In the genomic region with DNA sequence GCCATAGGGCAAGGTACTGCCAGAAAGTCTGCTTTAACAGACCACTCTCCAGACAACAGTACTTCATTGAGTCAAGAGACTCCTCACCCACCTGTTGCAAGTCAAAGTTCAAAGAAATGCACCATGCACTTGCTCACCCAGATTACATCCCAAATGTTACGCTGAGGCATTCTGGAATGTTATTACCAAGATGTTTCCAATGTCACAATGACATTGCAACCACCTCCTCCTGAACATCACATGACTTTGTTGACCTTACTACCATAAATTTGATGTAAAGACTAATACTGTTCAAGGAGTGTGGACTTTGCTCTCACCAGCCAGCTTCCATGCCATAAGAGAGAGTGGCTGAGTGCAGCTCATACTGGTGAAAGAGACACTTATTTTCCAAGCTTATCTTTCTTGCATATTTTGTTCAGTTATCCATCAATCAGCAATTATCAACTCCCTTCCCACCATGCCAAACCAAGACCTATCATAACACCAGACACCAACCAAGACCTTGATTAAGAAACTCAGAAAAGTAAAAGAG, we compare ENCODE assay signal across 33 cellular contexts. TPM values are rescaled to one million over a fixed set of nuclear protein-coding genes. Genes with fewer than 3 reads are reported as not detected.
DNase-seq lines count a peak whose midpoint lies in the region; ATAC-seq, FAIRE-seq and TF ChIP-seq lines count a peak whose summit lies in the region.
"Had no signal": no experiment of that assay in that cellular context is flagged by ENCODE, and none has a peak within 500 bp of the region (broad histone marks: within the 10 kb centered on the region; RNA-seq: fewer than 3 reads in every experiment).

No MANE protein-coding gene starts in this region.

- peaks cover 0 to 2% of the 10 kb centered on the region in 2 experiments; a peak in 1 of 5 replicates for H3K36me3 ChIP-seq in HepG2 (replicated peaks in 1 of 2; ENCODE audit: control insufficient read depth in 1 of 2, insufficient read depth in 2 of 2, low read length in 2 of 2)
- H3K36me3 ChIP-seq in right lobe of liver, result peaks cover 0 to 1% (median 0%) of the 10 kb centered on the region in 4 donors
- H3K36me3 ChIP-seq in mucosa of descending colon (ENCODE audit: low read depth), result no peaks in the 10 kb centered on the region
- H3K36me3 ChIP-seq in PC-3 (ENCODE audit: low read depth, low read length), result no peaks in the 10 kb centered on the region
- H3K36me3 ChIP-seq: ascending aorta, neutrophil had no signal

- H3K9me3 ChIP-seq in HepG2 (ENCODE audit: low read length) (no peaks in the 10 kb centered on the region), right lobe of liver (no peaks in the 10 kb centered on the region), mucosa of descending colon (no peaks in the 10 kb centered on the region), PC-3 (ENCODE audit: low read length) (no peaks in the 10 kb centered on the region)
- H3K9me3 ChIP-seq: ascending aorta, neutrophil, upper lobe of left lung had no signal

- 0 out of 4 replicates have a peak, but pooled peaks of 1 of the 2 experiments have one; percentile 22 for TF ChIP-seq POLR2A in HepG2 (IDR thresholded peaks at IDR 0.05; ENCODE audit: insufficient read depth in 1 of 2, low read depth in 2 of 2, low read length in 2 of 2)
- TF ChIP-seq POLR2A in right lobe of liver (IDR thresholded peaks at IDR 0.05), result no peak

- H3K9me3 Mint-ChIP-seq in WTC11, result no peaks in the 10 kb centered on the region
- H3K9me3 Mint-ChIP-seq in Calu3 (ENCODE audit: low read depth, unreplicated experiment), result no peaks in the 10 kb centered on the region
- H3K9me3 Mint-ChIP-seq: activated naive CD4-positive, alpha-beta T cell treated with anti-CD3 and anti-CD28 coated beads, Interleukin-2, amount 50 U/mL, for 72 hours; CD4-positive, alpha-beta T cell; H9; IgD-negative memory B cell; T-helper 2 cell treated with Interferon-gamma antibody and Interleukin-4, amounts not matched to agents 5 μg/mL and 100 μg/mL, for 36 hours had no signal

- TF ChIP-seq EP300 in HepG2 (IDR thresholded peaks at IDR 0.05; ENCODE audit: low read depth in 2 of 2, low read length in 2 of 2), result peak; percentile 82 to 93
- TF ChIP-seq EP300 in HepG2 (CRISPR knock-in tag; IDR thresholded peaks at IDR 0.05; ENCODE audit: borderline replicate concordance), result peak; percentile 98

- H3K4me1 ChIP-seq in HepG2 (ENCODE audit: insufficient read depth, low read length), result peaks cover 66% of the 10 kb centered on the region
- H3K4me1 ChIP-seq in right lobe of liver, result peaks cover 0 to 22% (median 11%) of the 10 kb centered on the region in 4 donors
- H3K4me1 ChIP-seq in mucosa of descending colon (ENCODE audit: low read depth), result peaks cover 22% of the 10 kb centered on the region
- H3K4me1 ChIP-seq in PC-3 (ENCODE audit: insufficient read depth, low read length), result peaks cover 17% of the 10 kb centered on the region

- DNase-seq in HepG2 (ENCODE audit: low spot score) (peak; percentile 99), right lobe of liver (no peak), WTC11 (ENCODE audit: low spot score) (no peak), mucosa of descending colon (peak in 1 of 3 donors; percentile 54), Calu3 (no peak), iPS-NIHi7 (ENCODE audit: extremely low spot score) (no peak), PC-3 (no peak)
- DNase-seq: activated CD4-positive, alpha-beta T cell treated with anti-CD3 and anti-CD28 coated beads for 48 hours; activated CD8-positive, alpha-beta memory T cell treated with anti-CD3 and anti-CD28 coated beads for 24 hours; activated T-cell treated with anti-CD3 and anti-CD28 coated beads for 4 hours; AML-193; CD4-positive, alpha-beta T cell; effector memory CD4-positive, alpha-beta T cell; H9; islet precursor cell; left ventricle myocardium superior; NCI-H1048; NCI-H1694; SHP77 treated with DMSO at 0.1 percent for 48 hours; stimulated activated CD4-positive, alpha-beta T cell treated with anti-CD3 and anti-CD28 coated beads, Interleukin-4, amount 100 ng/mL, for 24 hours; upper lobe of left lung had no signal

- H3K27me3 ChIP-seq in HepG2 (ENCODE audit: control insufficient read depth in 1 of 2, insufficient read depth in 2 of 2, low read length in 2 of 2), result no peaks in the 10 kb centered on the region; a peak in 1 of 5 replicates
- H3K27me3 ChIP-seq in right lobe of liver, result no peaks in the 10 kb centered on the region
- no peaks in the 10 kb centered on the region for H3K27me3 ChIP-seq in PC-3 (ENCODE audit: low read length)
- H3K27me3 ChIP-seq: ascending aorta, neutrophil, upper lobe of left lung had no signal

- ATAC-seq in HepG2, result peak; percentile 44
- no peak for ATAC-seq in right lobe of liver
- ATAC-seq in WTC11, result no peak
- peak; percentile 31 for ATAC-seq in mucosa of descending colon
- ATAC-seq in GM21447 (IDR thresholded peaks at IDR 0.05; ENCODE audit: unreplicated experiment), result no peak
- no peak for ATAC-seq in PC-3
- ATAC-seq: activated naive CD4-positive, alpha-beta T cell treated with anti-CD3 and anti-CD28 coated beads, Interleukin-2, amount 50 U/mL, for 72 hours; GM12878; left ventricle myocardium superior; sciatic nerve had no signal

- H3K4me3 ChIP-seq in HepG2 (replicated peaks in 1 of 3; ENCODE audit: insufficient read depth in 1 of 3, low read depth in 2 of 3, low read length in 3 of 3) (no peak overlapping the region; a peak in 1 of 6 replicates), right lobe of liver (no peak overlapping the region), mucosa of descending colon (no peak overlapping the region), PC-3 (ENCODE audit: low read length) (no peak overlapping the region)
- H3K4me3 ChIP-seq: ascending aorta, coronary artery, GM12878, upper lobe of left lung had no signal

- H3K4me3 Mint-ChIP-seq in WTC11 (no peak overlapping the region), Calu3 (ENCODE audit: low read depth, unreplicated experiment) (no peak overlapping the region)
- H3K4me3 Mint-ChIP-seq: CD4-positive, alpha-beta T cell; H9; IgD-negative memory B cell; T-helper 2 cell treated with Interferon-gamma antibody and Interleukin-4, amounts not matched to agents 5 μg/mL and 100 μg/mL, for 36 hours had no signal

- H3K9me2 ChIP-seq in PC-3 (replicated peaks; ENCODE audit: low read length), result no peaks in the 10 kb centered on the region

- H3K27ac Mint-ChIP-seq in WTC11 (no peak overlapping the region), Calu3 (ENCODE audit: unreplicated experiment) (no peak overlapping the region)
- H3K27ac Mint-ChIP-seq: activated naive CD4-positive, alpha-beta T cell treated with anti-CD3 and anti-CD28 coated beads, Interleukin-2, amount 50 U/mL, for 72 hours; CD4-positive, alpha-beta T cell; IgD-negative memory B cell; progenitor cell of endocrine pancreas; T-helper 2 cell treated with Interferon-gamma antibody and Interleukin-4, amounts not matched to agents 5 μg/mL and 100 μg/mL, for 36 hours had no signal

- CTCF ChIA-PET in HepG2 (lab: Yijun Ruan, JAX; ENCODE audit: low intra/inter-chr PET ratio, low total read pairs) (no interaction called here), WTC11 (lab: Charles Lee) (no interaction called here), Calu3 (lab: Charles Lee) (no interaction called here), PC-3 (lab: Charles Lee) (no interaction called here)

- H4K20me1 ChIP-seq in HepG2 (ENCODE audit: insufficient read depth, low read length) (no peaks in the 10 kb centered on the region), PC-3 (ENCODE audit: low read length) (no peaks in the 10 kb centered on the region)

- peaks cover 5% of the 10 kb centered on the region for H3F3A ChIP-seq in PC-3 (ENCODE audit: low read length, unreplicated experiment)

- no peak; the same call in 1 of the 2 replicates for TF ChIP-seq RAD21 in HepG2 (CRISPR knock-in tag; IDR thresholded peaks at IDR 0.05)

- WGBS in HepG2 (ENCODE audit: low lambda C conversion rate), result 15% methylated on average over 1 of the region's 1 CpG
- 100% methylated on average over 1 of the region's 1 CpG for WGBS in right lobe of liver (ENCODE audit: insufficient coverage, low coverage, low lambda C conversion rate, missing lambda C conversion rate)

- H3K27ac ChIP-seq in HepG2 (ENCODE audit: extremely low read length, insufficient read depth, low read length) (peak overlapping the region; percentile 99), right lobe of liver (no peak overlapping the region), PC-3 (ENCODE audit: low read length) (no peak overlapping the region)
- H3K27ac ChIP-seq: neutrophil, upper lobe of left lung, VCaP had no signal

- peaks cover 9% of the 10 kb centered on the region; the same call in 1 of the 2 replicates for H3K4me1 Mint-ChIP-seq in WTC11
- H3K4me1 Mint-ChIP-seq in Calu3 (ENCODE audit: low read depth, unreplicated experiment), result peaks cover 50% of the 10 kb centered on the region

- TF ChIP-seq CTCF in HepG2 (CRISPR knock-in tag; IDR thresholded peaks at IDR 0.05) (no peak), right lobe of liver (IDR thresholded peaks at IDR 0.05) (no peak), WTC11 (IDR thresholded peaks at IDR 0.05) (no peak), mucosa of descending colon (IDR thresholded peaks at IDR 0.05) (no peak), Calu3 (IDR thresholded peaks at IDR 0.05; ENCODE audit: unreplicated experiment) (no peak), PC-3 (conservative IDR thresholded peaks at IDR 0.05; ENCODE audit: low read depth, low read length) (no peak)

- intact Hi-C loops in HepG2 (cut with micrococcal nuclease; ENCODE audit: unreplicated experiment), result no loop called here
- intact Hi-C loops in right lobe of liver (cut with DNase I), result no loop called here
- intact Hi-C loops in mucosa of descending colon (cut with DNase I, micrococcal nuclease), result no loop called here
- intact Hi-C loops in Calu3 (cut with micrococcal nuclease; ENCODE audit: unreplicated experiment), result loop anchor here (5.0 kb wide), 1 partner anchor 78 kb away; no protein-coding TSS in a partner anchor
- intact Hi-C loops in PC-3 (cut with micrococcal nuclease), result no loop called here

- H3K4me2 ChIP-seq in HepG2 (ENCODE audit: low read depth, low read length), result peak overlapping the region; percentile 39
- no peak overlapping the region for H3K4me2 ChIP-seq in PC-3 (ENCODE audit: low read length)

- in situ Hi-C loops in HepG2 (cut with HindIII; ENCODE audit: extremely low pct_ligation_motif_present, low pct_unique_long_range_greater_than_20kb), result loop anchor here (5.0 kb wide), 1 partner anchor 43 kb away; no protein-coding TSS in a partner anchor

- H3K27me3 Mint-ChIP-seq in WTC11 (ENCODE audit: low read depth) (no peaks in the 10 kb centered on the region), Calu3 (ENCODE audit: unreplicated experiment) (no peaks in the 10 kb centered on the region)
- H3K27me3 Mint-ChIP-seq: CD4-positive, alpha-beta T cell; progenitor cell of endocrine pancreas had no signal

- FAIRE-seq in HepG2 (lab: Jason Lieb, UNC), result peak; percentile 78
- FAIRE-seq: GM12878, RCC 7860 had no signal

- H3K9ac ChIP-seq in HepG2 (ENCODE audit: insufficient read depth, low read depth, low read length), result peak overlapping the region; percentile 19
- no peak overlapping the region for H3K9ac ChIP-seq in PC-3 (ENCODE audit: low read length)

- POLR2A ChIA-PET in HepG2 (lab: Yijun Ruan, JAX), result interaction anchor here (0.7 to 10.2 kb wide), 9 partner anchors 10 to 240 kb away, joined by 3 to 312 read pairs (median 5); a partner anchor contains a TSS
- POLR2A ChIA-PET in WTC11 (lab: Charles Lee), result no interaction called here
- POLR2A ChIA-PET in PC-3 (lab: Charles Lee; ENCODE audit: unreplicated experiment), result no interaction called here

- H3K79me2 ChIP-seq in HepG2 (ENCODE audit: insufficient read depth, low read length) (no peaks in the 10 kb centered on the region), PC-3 (ENCODE audit: low read length) (no peaks in the 10 kb centered on the region)

- no TSS peak for BruUV-seq in HepG2 (replicated peaks; lab: Mats Ljungman, UMichigan)
- BruUV-seq in Calu3 (replicated peaks; lab: Mats Ljungman, UMichigan), result no TSS peak
- BruUV-seq in PC-3 (replicated peaks; lab: Mats Ljungman, UMichigan), result no TSS peak

- H2AFZ ChIP-seq in HepG2 (ENCODE audit: low read length), result no peak overlapping the region
- no peak overlapping the region for H2AFZ ChIP-seq in PC-3 (ENCODE audit: low read length)

- peaks cover 7% of the 10 kb centered on the region for H3K36me3 Mint-ChIP-seq in WTC11
- peaks cover 35% of the 10 kb centered on the region for H3K36me3 Mint-ChIP-seq in Calu3 (ENCODE audit: insufficient read depth, unreplicated experiment)

RNA-seq across cellular contexts. Expression of a gene that starts 58.5 kb away (rescaled TPM):
- total RNA-seq in HepG2 (2016; rRNA removed; fragmentation: Illumina TruSeq; extraction: Trizol), result 35.9 and 48.1 TPM in 2 replicates
- 13.1 and 14.5 TPM in 2 replicates for total RNA-seq in HepG2 (2016; cell fraction: cytosol; rRNA removed; fragmentation: Illumina TruSeq; extraction: Trizol; ENCODE audit: low read depth)
- total RNA-seq in HepG2 (2016; cell fraction: insoluble cytoplasmic fraction; rRNA removed; fragmentation: Illumina TruSeq; extraction: Trizol), result 33.1 and 51.1 TPM in 2 replicates
- total RNA-seq in HepG2 (2016; cell fraction: membrane; rRNA removed; fragmentation: Illumina TruSeq; extraction: Trizol), result 38.7 and 43.1 TPM in 2 replicates
- total RNA-seq in HepG2 (2016; cell fraction: nucleus; rRNA removed; fragmentation: Illumina TruSeq; extraction: Trizol), result 38.1 and 45.0 TPM in 2 replicates
- polyA plus RNA-seq in HepG2 (2011; rRNA removed), result 51.7 and 57.8 TPM in 2 replicates
- polyA plus RNA-seq in HepG2 (2011; cell fraction: cytosol; rRNA removed), result 31.6 and 53.3 TPM in 2 replicates
- polyA plus RNA-seq in HepG2 (2011; cell fraction: nucleus; rRNA removed), result 202 and 242 TPM in 2 replicates
- polyA plus RNA-seq in HepG2 (2012), result 39.6 and 65.3 TPM in 2 replicates
- polyA plus RNA-seq in HepG2 (2016; cell fraction: cytosol; fragmentation: Illumina TruSeq; extraction: Trizol; ENCODE audit: low read depth), result 13.2 and 13.9 TPM in 2 replicates
- 47.9 and 56.1 TPM in 2 replicates for polyA plus RNA-seq in HepG2 (2016; cell fraction: insoluble cytoplasmic fraction; fragmentation: Illumina TruSeq; extraction: Trizol; ENCODE audit: low read depth)
- polyA plus RNA-seq in HepG2 (2016; cell fraction: membrane; fragmentation: Illumina TruSeq; extraction: Trizol; ENCODE audit: low read depth), result 24.5 and 27.8 TPM in 2 replicates
- 68.9 and 74.0 TPM in 2 replicates for polyA plus RNA-seq in HepG2 (2016; cell fraction: nucleus; fragmentation: Illumina TruSeq; extraction: Trizol; ENCODE audit: insufficient read depth, low read depth)
- polyA minus RNA-seq in HepG2 (2011; rRNA and poly(A)+ RNA removed; ENCODE audit: low replicate concordance), result 35.0 and 120 TPM in 2 replicates
- 32.5 and 33.4 TPM in 2 replicates for polyA minus RNA-seq in HepG2 (2011; cell fraction: cytosol; rRNA and poly(A)+ RNA removed)
- 77.6 and 107 TPM in 2 replicates for polyA minus RNA-seq in HepG2 (2011; cell fraction: nucleus; rRNA and poly(A)+ RNA removed)
- 100 to 1,000 TPM in 1 of 6 experiments, 10 to 100 TPM in 5; 29.2 to 108 (median 51.2) TPM for total RNA-seq in right lobe of liver
- 87.3 to 95.6 TPM (median 88.6 TPM) in 3 replicates for total RNA-seq in WTC11 (2021)
- 100 to 1,000 TPM; 100 to 134 (median 116) TPM for total RNA-seq in mucosa of descending colon
- total RNA-seq in Calu3 (2022), result 153 and 168 TPM in 2 replicates
- total RNA-seq in PC-3 (2014; rRNA removed), result 49.3 and 68.0 TPM in 2 replicates
- polyA plus RNA-seq: IgD-negative memory B cell had no signal

Comparison
In these comparisons a context has a peak if more than half of its experiments do, and no peak if none do; other contexts are left out.
1. ATAC-seq: peak in HepG2 (single experiment) and mucosa of descending colon (single experiment); none in right lobe of liver (0 of 4), WTC11 (single experiment), GM21447 (single experiment) and PC-3 (single experiment).